Comparison of ENCODE assay signal across 8 cellular contexts in the genomic region with DNA sequence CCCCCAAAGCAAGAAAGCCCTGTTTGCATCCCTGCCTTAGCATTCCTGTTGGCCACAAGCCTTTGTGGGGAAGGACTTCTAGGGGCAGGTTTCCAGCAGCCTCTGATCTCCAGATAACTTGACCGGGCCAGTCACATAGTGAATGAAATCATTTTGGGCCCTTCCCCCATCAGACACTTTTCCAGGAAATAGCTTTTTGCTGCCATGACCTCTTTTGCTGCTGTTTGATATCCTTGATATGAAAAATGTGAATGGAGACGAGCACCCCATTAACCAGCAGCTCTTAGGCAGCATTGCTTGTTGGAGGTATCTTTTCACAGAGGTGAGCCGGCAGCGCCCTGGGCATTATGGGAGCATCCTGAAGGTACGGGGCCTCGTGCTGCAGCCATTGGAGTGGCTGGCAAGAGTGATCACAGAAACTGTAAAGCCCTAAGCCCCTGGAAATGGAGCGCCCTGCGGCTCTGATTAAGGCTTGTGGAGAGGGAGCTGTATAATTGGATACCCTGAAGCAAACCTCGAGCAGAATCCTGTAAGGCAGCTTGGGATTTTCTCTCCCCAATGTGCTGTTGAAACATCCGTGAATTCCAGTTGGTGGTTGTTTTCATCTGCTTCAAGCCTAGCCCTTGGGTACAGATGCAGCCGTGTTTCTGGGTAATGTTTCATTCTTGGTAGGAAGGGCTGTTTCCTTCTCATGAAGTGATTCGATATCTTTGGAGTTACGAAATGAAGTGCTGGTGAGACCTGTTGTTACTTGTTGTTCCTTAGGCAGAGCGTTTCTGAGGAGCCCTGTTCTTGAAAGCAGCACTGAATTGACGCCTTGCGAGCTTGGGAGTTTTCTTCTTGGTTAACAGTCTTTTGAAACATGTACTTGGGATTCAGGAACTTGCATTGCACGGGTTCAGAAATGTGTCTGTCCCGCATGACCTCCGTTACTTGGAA.
DNase-seq lines count a peak whose midpoint lies in the region; ATAC-seq and TF ChIP-seq lines count a peak whose summit lies in the region.

No MANE protein-coding gene starts in this region.

- H3K4me1 ChIP-seq in HEK293 (ENCODE audit: control insufficient read depth, insufficient read depth, low read length) (peaks cover 10% of the 10 kb centered on the region), gastroesophageal sphincter (peaks cover 0 to 17% (median 0%) of the 10 kb centered on the region in 3 donors), subcutaneous abdominal adipose tissue (ENCODE audit: control insufficient read depth in 5 of 5, insufficient read depth in 5 of 5, low read length in 5 of 5) (peaks cover 0 to 57% (median 53%) of the 10 kb centered on the region in 5 donors)

- no peak for TF ChIP-seq EP300 in gastroesophageal sphincter (IDR thresholded peaks at IDR 0.05)

- H3K4me3 ChIP-seq in HEK293 (ENCODE audit: low read depth, low read length), result no peak overlapping the region
- no peak overlapping the region for H3K4me3 ChIP-seq in gastroesophageal sphincter
- peak overlapping the region in 2 of 5 donors; percentile 27 to 56 for H3K4me3 ChIP-seq in subcutaneous abdominal adipose tissue (ENCODE audit: low read depth in 1 of 5, low read length in 5 of 5)

- no peak for TF ChIP-seq CTCF in HEK293 (tag by site-specific recombination; IDR thresholded peaks at IDR 0.05)
- no peak for TF ChIP-seq CTCF in gastroesophageal sphincter (IDR thresholded peaks at IDR 0.05)

- TF ChIP-seq POLR2A in gastroesophageal sphincter (IDR thresholded peaks at IDR 0.05), result no peak

- H3K9ac ChIP-seq in subcutaneous abdominal adipose tissue (ENCODE audit: low read length in 5 of 5), result peak overlapping the region in 1 of 5 donors; percentile 6

- ATAC-seq in gastroesophageal sphincter, result peak; percentile 59

- H3K36me3 ChIP-seq in HEK293 (ENCODE audit: control insufficient read depth in 2 of 2, insufficient read depth in 1 of 2, low read length in 2 of 2) (no peaks in the 10 kb centered on the region), gastroesophageal sphincter (no peaks in the 10 kb centered on the region), subcutaneous abdominal adipose tissue (ENCODE audit: control insufficient read depth in 5 of 5, insufficient read depth in 5 of 5, low read length in 5 of 5) (no peaks in the 10 kb centered on the region)

- POLR2A ChIA-PET in HEK293 (lab: Yijun Ruan, JAX), result no interaction called here

- H3K27ac ChIP-seq in HEK293 (ENCODE audit: extremely low read depth, low read depth, low read length) (no peak overlapping the region), gastroesophageal sphincter (peak overlapping the region in 3 of 4 donors; percentile 16 to 55 (median 35)), subcutaneous abdominal adipose tissue (ENCODE audit: low read depth, low read length) (peak overlapping the region; percentile 6), substantia nigra (ENCODE audit: low read depth, low read length, poor library complexity, severe bottlenecking) (no peak overlapping the region)

- DNase-seq in SKM-1 (lab: John Stamatoyannopoulos, UW; ENCODE audit: unreplicated experiment), result peak; percentile 36
- no peak for DNase-seq in dermis blood vessel endothelial cell
- DNase-seq in T-helper 9 cell, result no peak
- DNase-seq in activated gamma-delta T cell (lab: John Stamatoyannopoulos, UW), result no peak
- no peak for DNase-seq in substantia nigra (lab: John Stamatoyannopoulos, UW)

- WGBS in gastroesophageal sphincter (ENCODE audit: low coverage in 1 of 2), 2 donors, result 58 to 59% methylated on average over 12 to 15 of the region's 19 CpGs

- CTCF ChIA-PET in HEK293 (lab: Yijun Ruan, JAX), result interaction anchor here (0.7 kb wide), 1 partner anchor 17 kb away, joined by 3 read pairs; no protein-coding TSS in a partner anchor

- no peaks in the 10 kb centered on the region for H3K27me3 ChIP-seq in gastroesophageal sphincter
- H3K27me3 ChIP-seq in subcutaneous abdominal adipose tissue (ENCODE audit: control insufficient read depth in 5 of 5, insufficient read depth in 4 of 5, low read length in 5 of 5), result no peaks in the 10 kb centered on the region

- H3K9me3 ChIP-seq in HEK293 (ENCODE audit: control insufficient read depth, insufficient read depth, low read depth, low read length) (no peaks in the 10 kb centered on the region), gastroesophageal sphincter (no peaks in the 10 kb centered on the region), subcutaneous abdominal adipose tissue (ENCODE audit: control insufficient read depth in 5 of 5, low read length in 5 of 5) (no peaks in the 10 kb centered on the region)

TF ChIP-seq in HEK293, 187 proteins besides CTCF, POLR2A, EP300 and RAD21:
- TF ChIP-seq SCRT2 (tag by site-specific recombination; IDR thresholded peaks at IDR 0.05) (peak; percentile 78), ZNF133 (tag by site-specific recombination; IDR thresholded peaks at IDR 0.05) (peak; percentile 78), ZNF548 (tag by site-specific recombination; IDR thresholded peaks at IDR 0.05) (no peak)

Comparison
In these comparisons a context has a peak if more than half of its experiments do, and no peak if none do; other contexts are left out.
1. H3K27ac ChIP-seq: peak in gastroesophageal sphincter (3 of 4) and subcutaneous abdominal adipose tissue (single experiment); none in HEK293 (single experiment) and substantia nigra (single experiment).